17 cellular contexts compared by ENCODE assay signal in genomic region chr1:234827181-234827580, GRCh38.
"Had no signal": no experiment of that assay in that cellular context is flagged by ENCODE, and none has a peak within 500 bp of the region (broad histone marks: within the 10 kb centered on the region; RNA-seq: fewer than 3 reads in every experiment).

No MANE protein-coding gene starts in this region.

- H3K4me1 Mint-ChIP-seq: endodermal cell; stimulated activated memory B cell treated with anti-CD40 and anti-IgM and Interleukin-4, amounts not matched to agents 10 μg/mL and 1 μg/mL and 100 μg/mL, for 72 hours had no signal

- H3K27me3 ChIP-seq: heart left ventricle, neural progenitor cell, pancreas, tibial artery, upper lobe of right lung, vagina had no signal

- H3K4me3 Mint-ChIP-seq: endodermal cell; naive thymus-derived CD8-positive, alpha-beta T cell; neural progenitor cell; stimulated activated memory B cell treated with anti-CD40 and anti-IgM and Interleukin-4, amounts not matched to agents 10 μg/mL and 1 μg/mL and 100 μg/mL, for 72 hours; stimulated activated naive CD8-positive, alpha-beta T cell treated with anti-CD3 and anti-CD28 coated beads, Interleukin-15, Interleukin-2, amounts not matched to agents 100 ng/mL and 50 ng/mL, for 24 hours had no signal

- H3K36me3 Mint-ChIP-seq: naive thymus-derived CD8-positive, alpha-beta T cell; neural progenitor cell; stimulated activated memory B cell treated with anti-CD40 and anti-IgM and Interleukin-4, amounts not matched to agents 10 μg/mL and 1 μg/mL and 100 μg/mL, for 72 hours had no signal

- H2AFZ ChIP-seq: neural progenitor cell had no signal

- H3K9me3 Mint-ChIP-seq: endodermal cell; naive thymus-derived CD8-positive, alpha-beta T cell; stimulated activated memory B cell treated with anti-CD40 and anti-IgM and Interleukin-4, amounts not matched to agents 10 μg/mL and 1 μg/mL and 100 μg/mL, for 72 hours; stimulated activated naive CD8-positive, alpha-beta T cell treated with anti-CD3 and anti-CD28 coated beads, Interleukin-15, Interleukin-2, amounts not matched to agents 100 ng/mL and 50 ng/mL, for 24 hours had no signal

- H3K27ac Mint-ChIP-seq: endodermal cell; neural progenitor cell; progenitor cell of endocrine pancreas; stimulated activated memory B cell treated with anti-CD40 and anti-IgM and Interleukin-4, amounts not matched to agents 10 μg/mL and 1 μg/mL and 100 μg/mL, for 72 hours; stimulated activated naive CD8-positive, alpha-beta T cell treated with anti-CD3 and anti-CD28 coated beads, Interleukin-15, Interleukin-2, amounts not matched to agents 100 ng/mL and 50 ng/mL, for 24 hours had no signal

- H3K9ac ChIP-seq: neural progenitor cell had no signal

- H3K4me2 ChIP-seq: neural progenitor cell, smooth muscle cell had no signal

- DNase-seq: effector CD4-positive, alpha-beta T cell; endodermal cell; heart left ventricle; hippocampal formation; naive thymus-derived CD8-positive, alpha-beta T cell; occipital lobe; pancreas; stimulated activated CD4-positive, alpha-beta T cell treated with anti-CD3 and anti-CD28 coated beads, Interleukin-2, amount 100 ng/mL, for 48 hours; stimulated activated CD8-positive, alpha-beta memory T cell treated with anti-CD3 and anti-CD28 coated beads, Interleukin-4, amount 100 ng/mL, for 48 hours; tibial artery; upper lobe of right lung had no signal

- H3K27me3 Mint-ChIP-seq: naive thymus-derived CD8-positive, alpha-beta T cell; stimulated activated memory B cell treated with anti-CD40 and anti-IgM and Interleukin-4, amounts not matched to agents 10 μg/mL and 1 μg/mL and 100 μg/mL, for 72 hours; stimulated activated naive CD8-positive, alpha-beta T cell treated with anti-CD3 and anti-CD28 coated beads, Interleukin-15, Interleukin-2, amounts not matched to agents 100 ng/mL and 50 ng/mL, for 24 hours had no signal

- H3K4me1 ChIP-seq: heart left ventricle, neural progenitor cell, tibial artery had no signal

- ATAC-seq: heart left ventricle; naive thymus-derived CD8-positive, alpha-beta T cell; pancreas; stimulated activated memory B cell treated with anti-CD40 and anti-IgM and Interleukin-4, amounts not matched to agents 10 μg/mL and 1 μg/mL and 100 μg/mL, for 72 hours had no signal

- H3K4me3 ChIP-seq: heart left ventricle, neural progenitor cell, pancreas, smooth muscle cell, tibial artery, upper lobe of right lung, vagina had no signal

- H3K36me3 ChIP-seq: heart left ventricle, neural progenitor cell, pancreas, tibial artery, upper lobe of right lung, vagina had no signal

- H3K9me3 ChIP-seq: heart left ventricle, pancreas, tibial artery, upper lobe of right lung, vagina had no signal

- H3K27ac ChIP-seq: heart left ventricle, neural progenitor cell, pancreas, tibial artery, upper lobe of right lung, vagina had no signal
